Comparison of ENCODE assay signal across 29 cellular contexts in the genomic region with DNA sequence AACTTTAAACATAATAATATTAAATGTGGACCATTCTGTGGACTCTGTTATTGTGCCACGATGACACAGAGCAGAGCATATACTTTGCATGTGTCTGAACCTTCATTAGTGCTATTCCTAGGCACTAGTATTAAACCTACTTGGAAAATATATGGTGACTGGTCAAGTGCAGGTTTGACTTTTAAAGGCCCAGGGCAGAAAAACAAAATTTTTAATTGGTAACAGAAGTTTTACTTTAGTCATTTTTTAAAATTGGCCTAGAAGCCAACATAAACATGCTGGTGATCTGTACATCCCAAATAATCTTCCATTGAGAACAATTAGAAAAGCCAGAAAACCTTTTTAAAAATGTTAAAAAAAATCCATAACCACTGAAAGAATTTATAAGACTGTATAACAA.
"Had no signal": no experiment of that assay in that cellular context is flagged by ENCODE, and none has a peak within 500 bp of the region (broad histone marks: within the 10 kb centered on the region; RNA-seq: fewer than 3 reads in every experiment).

No MANE protein-coding gene starts in this region.

- DNase-seq: activated CD4-positive, alpha-beta memory T cell treated with anti-CD3 and anti-CD28 coated beads for 36 hours; activated CD4-positive, alpha-beta T cell treated with anti-CD3 and anti-CD28 coated beads for 36 hours; activated CD4-positive, alpha-beta T cell treated with anti-CD3 and anti-CD28 coated beads, Interleukin-2, amount 10 ng/mL, durations not matched to agents 24 days and 14 days; activated CD4-positive, CD25-positive, alpha-beta regulatory T cell; activated CD4-positive, CD25-positive, alpha-beta regulatory T cell treated with anti-CD3 and anti-CD28 coated beads, Interleukin-2, amount 50 U/mL, for 72 hours; activated CD8-positive, alpha-beta memory T cell treated with anti-CD3 and anti-CD28 coated beads, Interleukin-2, amount 10 ng/mL, durations not matched to agents 7 days and 5 days; activated CD8-positive, alpha-beta memory T cell treated with anti-CD3 and anti-CD28 coated beads, Interleukin-2, amount 50 U/mL, for 4 hours; activated CD8-positive, alpha-beta T cell treated with anti-CD3 and anti-CD28 coated beads, Interleukin-2, amount 10 ng/mL, durations not matched to agents 7 days and 5 days; activated gamma-delta T cell; activated naive CD4-positive, alpha-beta T cell; activated naive CD4-positive, alpha-beta T cell treated with anti-CD3 and anti-CD28 coated beads, Interleukin-2, amount 10 ng/mL, durations not matched to agents 7 days and 5 days; activated naive CD8-positive, alpha-beta T cell treated with anti-CD3 and anti-CD28 coated beads, Interleukin-2, amount 10 ng/mL, durations not matched to agents 7 days and 5 days; activated T-cell treated with anti-CD3 and anti-CD28 coated beads, Interleukin-2, amount 50 U/mL, for 1 hour; activated T-cell treated with anti-CD3 and anti-CD28 coated beads, Interleukin-2, amount 50 U/mL, for 72 hours; amniotic stem cell; anterior cingulate cortex; brain microvascular endothelial cell; dermis blood vessel endothelial cell; effector CD4-positive, alpha-beta T cell; effector memory CD8-positive, alpha-beta T cell; erythroblast; foreskin melanocyte; head of caudate nucleus; T-helper 2 cell had no signal

- FAIRE-seq: astrocyte, bronchial epithelial cell had no signal

- H3K4me3 ChIP-seq: coronary artery, esophagus muscularis mucosa had no signal

- H3K27me3 ChIP-seq: brain microvascular endothelial cell, esophagus muscularis mucosa had no signal

- H3K36me3 ChIP-seq: brain microvascular endothelial cell had no signal

- H3K27ac ChIP-seq: brain microvascular endothelial cell, coronary artery, esophagus muscularis mucosa had no signal

- H3K4me1 ChIP-seq: esophagus muscularis mucosa had no signal

- ATAC-seq: activated CD4-positive, alpha-beta T cell treated with anti-CD3 and anti-CD28 coated beads for 36 hours; activated CD8-positive, alpha-beta memory T cell treated with anti-CD3 and anti-CD28 coated beads, Interleukin-2, amount 10 ng/mL, durations not matched to agents 7 days and 5 days; activated CD8-positive, alpha-beta T cell treated with anti-CD3 and anti-CD28 coated beads, Interleukin-2, amount 10 ng/mL, durations not matched to agents 7 days and 5 days; activated naive CD4-positive, alpha-beta T cell treated with anti-CD3 and anti-CD28 coated beads, Interleukin-2, amount 50 U/mL, for 72 hours; activated T-cell treated with anti-CD3 and anti-CD28 coated beads, Interleukin-2, amount 50 U/mL, for 72 hours; effector memory CD8-positive, alpha-beta T cell had no signal

- H3K9me3 ChIP-seq: esophagus muscularis mucosa had no signal
